ENCODE assay signal across 27 cellular contexts in genomic region chr9:89764217-89764616, GRCh38.
DNase-seq lines count a peak whose midpoint lies in the region; ATAC-seq, FAIRE-seq and TF ChIP-seq lines count a peak whose summit lies in the region.
"Had no signal": no experiment of that assay in that cellular context is flagged by ENCODE, and none has a peak within 500 bp of the region (broad histone marks: within the 10 kb centered on the region; RNA-seq: fewer than 3 reads in every experiment).

No MANE protein-coding gene starts in this region.

- H3K9me3 ChIP-seq in trophoblast cell (ENCODE audit: insufficient read depth, low read depth, low read length): no peaks in the 10 kb centered on the region
- no peaks in the 10 kb centered on the region for H3K9me3 ChIP-seq in spleen
- H3K9me3 ChIP-seq: BE2C had no signal

- H2AK5ac ChIP-seq in trophoblast cell (ENCODE audit: low read length): peak overlapping the region; percentile 33

- H4K12ac ChIP-seq in trophoblast cell (ENCODE audit: low read depth, low read length): no peak overlapping the region

- no peak overlapping the region for H3K9ac ChIP-seq in trophoblast cell (ENCODE audit: low read length)
- H3K9ac ChIP-seq: BLaER1 had no signal

- H3K4ac ChIP-seq in trophoblast cell (ENCODE audit: low read depth, low read length): no peak overlapping the region

- TF ChIP-seq POLR2A in spleen (IDR thresholded peaks at IDR 0.05) (no peak), GM12892 (IDR thresholded peaks at IDR 0.05; ENCODE audit: low read depth, low read length) (no peak)

- H2BK12ac ChIP-seq in trophoblast cell (ENCODE audit: low read length): peak overlapping the region; percentile 7

- H3K27ac ChIP-seq in trophoblast cell (ENCODE audit: low read depth, low read length): no peak overlapping the region
- H3K27ac ChIP-seq in spleen: no peak overlapping the region
- no peak overlapping the region for H3K27ac ChIP-seq in brain microvascular endothelial cell
- H3K27ac ChIP-seq: BLaER1 had no signal

- no peak overlapping the region for H3K4me3 ChIP-seq in trophoblast cell (ENCODE audit: low read depth, low read length)
- H3K4me3 ChIP-seq in spleen: no peak overlapping the region
- no peak overlapping the region for H3K4me3 ChIP-seq in brain microvascular endothelial cell (ENCODE audit: low read depth, low read length)
- H3K4me3 ChIP-seq: BLaER1, GM12878 had no signal

- peaks cover 3% of the 10 kb centered on the region for H3K9me3 Mint-ChIP-seq in glutamatergic neuron (ENCODE audit: unreplicated experiment)
- H3K9me3 Mint-ChIP-seq: CD4-positive, CD25-positive, alpha-beta regulatory T cell had no signal

- peaks cover 5% of the 10 kb centered on the region for H3K27me3 Mint-ChIP-seq in glutamatergic neuron (ENCODE audit: unreplicated experiment)
- H3K27me3 Mint-ChIP-seq: CD4-positive, alpha-beta memory T cell had no signal

- no peak overlapping the region for H2AFZ ChIP-seq in trophoblast cell (ENCODE audit: insufficient read depth, low read length, poor library complexity)

- no peak for ATAC-seq in HG02870 (IDR thresholded peaks at IDR 0.05; ENCODE audit: unreplicated experiment)
- ATAC-seq: GM12878 had no signal

- TF ChIP-seq CTCF in glutamatergic neuron (IDR thresholded peaks at IDR 0.05; ENCODE audit: partially characterized antibody, unreplicated experiment) (no peak), spleen (IDR thresholded peaks at IDR 0.05 in 8 of 11, conservative IDR thresholded peaks at IDR 0.05 in 3 of 11) (no peak), brain microvascular endothelial cell (IDR thresholded peaks at IDR 0.05; ENCODE audit: low read depth, low read length, missing control alignments) (no peak)

- no peak for DNase-seq in glutamatergic neuron
- DNase-seq in islet precursor cell: peak; percentile 25
- no peak for DNase-seq in trophoblast cell
- DNase-seq in spleen: peak; percentile 55
- DNase-seq in brain microvascular endothelial cell: no peak
- DNase-seq in GM12892 (ENCODE audit: insufficient read length): no peak
- DNase-seq: 8988T; ACHN; BE2C; C1 segment of cervical spinal cord; CD4-positive, alpha-beta memory T cell; CD4-positive, CD25-positive, alpha-beta regulatory T cell; CD8-positive, alpha-beta memory T cell; COR-L47; DMS 273 treated with DMSO at 0.1 percent for 48 hours; DMS153; DMS53; DMS79; DND-41; EL; GDM1 had no signal

- peaks cover 7% of the 10 kb centered on the region for H3K4me1 Mint-ChIP-seq in glutamatergic neuron (ENCODE audit: low read depth, unreplicated experiment)
- H3K4me1 Mint-ChIP-seq: CD4-positive, alpha-beta memory T cell; CD8-positive, alpha-beta memory T cell had no signal

- H3K4me1 ChIP-seq in trophoblast cell (ENCODE audit: control insufficient read depth in 1 of 2, insufficient read depth in 2 of 2, low read length in 2 of 2) (peaks cover 6 to 13% of the 10 kb centered on the region in 2 experiments), spleen (no peaks in the 10 kb centered on the region)

- in situ Hi-C loops in brain microvascular endothelial cell (cut with HindIII; ENCODE audit: low pct_ligation_motif_present, low sequenced_read_pairs): no loop called here

- no peak overlapping the region for H2BK5ac ChIP-seq in trophoblast cell (ENCODE audit: low read depth, low read length, poor library complexity)

- intact Hi-C loops in spleen (cut with DNase I; ENCODE audit: low total_unique reads): no loop called here

- H3K27ac Mint-ChIP-seq in glutamatergic neuron (ENCODE audit: unreplicated experiment): peak overlapping the region; percentile 11
- H3K27ac Mint-ChIP-seq: CD14-positive monocyte; CD4-positive, alpha-beta memory T cell; CD4-positive, CD25-positive, alpha-beta regulatory T cell; CD8-positive, alpha-beta memory T cell had no signal

- no peak overlapping the region for H3K18ac ChIP-seq in trophoblast cell (ENCODE audit: low read length)

- peaks cover 9% of the 10 kb centered on the region for H3K36me3 Mint-ChIP-seq in glutamatergic neuron (ENCODE audit: unreplicated experiment)
- H3K36me3 Mint-ChIP-seq: CD14-positive monocyte; CD4-positive, alpha-beta memory T cell; CD4-positive, CD25-positive, alpha-beta regulatory T cell; CD8-positive, alpha-beta memory T cell had no signal

- WGBS in trophoblast cell (ENCODE audit: extremely low coverage, insufficient coverage, insufficient read length): no CpG with 5 or more reads among the region's 5 CpGs
- WGBS in spleen, 5 donors: 79 to 91% (median 88%) methylated on average over 5 of the region's 5 CpGs

- no peak overlapping the region for H3K14ac ChIP-seq in trophoblast cell (ENCODE audit: low read length)

- no peak overlapping the region for H3K4me2 ChIP-seq in trophoblast cell (ENCODE audit: low read length)
- H3K4me2 ChIP-seq: BLaER1 had no signal

- no peak overlapping the region for H4K8ac ChIP-seq in trophoblast cell (ENCODE audit: low read depth, low read length)

- no peak overlapping the region for H3K23ac ChIP-seq in trophoblast cell (ENCODE audit: low read length)

- H3K36me3 ChIP-seq in trophoblast cell (ENCODE audit: control insufficient read depth in 1 of 2, insufficient read depth in 2 of 2, low read length in 2 of 2) (no peaks in the 10 kb centered on the region), spleen (no peaks in the 10 kb centered on the region), brain microvascular endothelial cell (replicated peaks) (no peaks in the 10 kb centered on the region)
- H3K36me3 ChIP-seq: BE2C, BLaER1 had no signal

- H2BK120ac ChIP-seq in trophoblast cell (ENCODE audit: insufficient read depth, low read length, poor library complexity): peak overlapping the region; percentile 37

- peaks cover 30% of the 10 kb centered on the region for H3K79me1 ChIP-seq in trophoblast cell (ENCODE audit: low read length)

- no peaks in the 10 kb centered on the region for H3K79me2 ChIP-seq in trophoblast cell (ENCODE audit: control insufficient read depth, insufficient read depth, low read length, poor library complexity)

- peak overlapping the region; percentile 8 for H3K4me3 Mint-ChIP-seq in glutamatergic neuron (ENCODE audit: unreplicated experiment)
- H3K4me3 Mint-ChIP-seq: CD14-positive monocyte; CD4-positive, alpha-beta memory T cell; CD4-positive, CD25-positive, alpha-beta regulatory T cell; CD8-positive, alpha-beta memory T cell had no signal

- H4K91ac ChIP-seq in trophoblast cell (ENCODE audit: low read depth, low read length): peak overlapping the region; percentile 23

- no peaks in the 10 kb centered on the region for H3K27me3 ChIP-seq in trophoblast cell (ENCODE audit: insufficient read depth, low read length)
- no peaks in the 10 kb centered on the region for H3K27me3 ChIP-seq in spleen (replicated peaks in 1 of 7)
- no peaks in the 10 kb centered on the region for H3K27me3 ChIP-seq in brain microvascular endothelial cell (replicated peaks)
- H3K27me3 ChIP-seq: BE2C, BLaER1 had no signal

- no peak for FAIRE-seq in GM12892 (lab: Jason Lieb, UNC)
- FAIRE-seq: A204.1, GM12878, GM19239 had no signal

Comparison
In these comparisons a context has a peak if more than half of its experiments do, and no peak if none do; other contexts are left out.
1. DNase-seq: peak in islet precursor cell (single experiment) and spleen (single experiment); none in glutamatergic neuron (single experiment), trophoblast cell (0 of 2), brain microvascular endothelial cell (single experiment) and GM12892 (single experiment).